ENCODE assay signal across 1 cellular context in the genomic region with DNA sequence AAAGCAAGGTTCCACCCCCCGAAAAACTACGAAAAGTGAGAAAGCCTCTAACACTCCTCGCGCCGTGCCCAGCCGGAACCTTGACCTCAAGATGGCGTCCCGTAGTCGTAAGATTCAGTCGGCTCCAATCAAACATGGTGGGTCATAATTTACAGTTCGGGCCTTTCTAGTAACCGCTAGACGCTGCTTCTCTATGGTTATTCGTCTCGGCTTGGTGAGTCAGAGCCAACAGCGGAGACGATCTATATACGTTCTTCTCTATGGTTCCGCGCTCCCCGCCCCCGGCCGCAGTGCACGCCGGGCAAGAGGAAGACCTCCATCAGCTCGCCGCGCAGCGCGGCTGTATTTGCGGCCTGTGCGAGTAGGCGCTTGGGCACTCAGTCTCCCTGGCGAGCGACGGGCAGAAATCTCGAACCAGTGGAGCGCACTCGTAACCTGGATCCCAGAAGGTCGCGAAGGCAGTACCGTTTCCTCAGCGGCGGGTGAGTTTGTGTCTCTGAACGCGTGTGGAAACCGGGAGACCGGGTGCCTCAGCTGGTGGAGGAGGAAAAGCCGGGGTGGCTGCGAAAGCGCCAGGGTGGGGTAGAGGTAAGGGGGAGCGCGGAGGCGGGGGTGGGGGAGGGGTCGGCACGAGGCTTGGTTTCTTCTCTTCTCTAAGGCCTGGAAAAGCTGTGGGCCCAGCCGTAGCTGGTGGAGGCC.
TF ChIP-seq lines count a peak whose summit lies in the region.

A gene (plus strand): TSS at position 311 of the 699 bp plus-strand sequence. CDS start 13,108 bp downstream, outside the sequence.

TF ChIP-seq in HepG2, 621 proteins besides CTCF, POLR2A, EP300 and RAD21 (continued from another document and continues in another):
- TF ChIP-seq, protein P1, sequence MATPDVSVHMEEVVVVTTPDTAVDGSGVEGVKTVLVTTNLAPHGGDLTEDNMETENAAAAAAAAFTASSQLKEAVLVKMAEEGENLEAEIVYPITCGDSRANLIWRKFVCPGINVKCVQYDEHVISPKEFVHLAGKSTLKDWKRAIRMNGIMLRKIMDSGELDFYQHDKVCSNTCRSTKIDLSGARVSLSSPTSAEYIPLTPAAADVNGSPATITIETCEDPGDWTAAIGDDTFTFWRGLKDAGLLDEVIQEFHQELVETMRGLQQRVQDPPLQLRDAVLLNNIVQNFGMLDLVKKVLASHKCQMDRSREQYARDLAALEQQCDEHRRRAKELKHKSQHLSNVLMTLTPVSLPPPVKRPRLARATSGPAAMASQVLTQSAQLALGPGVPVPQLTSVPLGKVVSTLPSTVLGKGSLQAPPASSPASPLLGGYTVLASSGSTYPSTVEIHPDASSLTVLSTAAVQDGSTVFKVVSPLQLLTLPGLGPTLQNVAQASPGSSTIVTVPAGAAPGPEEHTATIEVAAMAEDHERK (CRISPR knock-in tag; IDR thresholded peaks at IDR 0.05; ENCODE audit: low read depth): no peak; the same call in none of the 2 replicates
- TF ChIP-seq KLF9 (CRISPR knock-in tag; IDR thresholded peaks at IDR 0.05; ENCODE audit: low read depth): 0 out of 2 replicates have a peak, but pooled peaks have one; percentile 86
- no peak for TF ChIP-seq RCOR2 (CRISPR knock-in tag; IDR thresholded peaks at IDR 0.05)
- TF ChIP-seq, protein P2, sequence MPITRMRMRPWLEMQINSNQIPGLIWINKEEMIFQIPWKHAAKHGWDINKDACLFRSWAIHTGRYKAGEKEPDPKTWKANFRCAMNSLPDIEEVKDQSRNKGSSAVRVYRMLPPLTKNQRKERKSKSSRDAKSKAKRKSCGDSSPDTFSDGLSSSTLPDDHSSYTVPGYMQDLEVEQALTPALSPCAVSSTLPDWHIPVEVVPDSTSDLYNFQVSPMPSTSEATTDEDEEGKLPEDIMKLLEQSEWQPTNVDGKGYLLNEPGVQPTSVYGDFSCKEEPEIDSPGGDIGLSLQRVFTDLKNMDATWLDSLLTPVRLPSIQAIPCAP (CRISPR knock-in tag; IDR thresholded peaks at IDR 0.05; ENCODE audit: low read depth): no peak
- TF ChIP-seq, protein P3, sequence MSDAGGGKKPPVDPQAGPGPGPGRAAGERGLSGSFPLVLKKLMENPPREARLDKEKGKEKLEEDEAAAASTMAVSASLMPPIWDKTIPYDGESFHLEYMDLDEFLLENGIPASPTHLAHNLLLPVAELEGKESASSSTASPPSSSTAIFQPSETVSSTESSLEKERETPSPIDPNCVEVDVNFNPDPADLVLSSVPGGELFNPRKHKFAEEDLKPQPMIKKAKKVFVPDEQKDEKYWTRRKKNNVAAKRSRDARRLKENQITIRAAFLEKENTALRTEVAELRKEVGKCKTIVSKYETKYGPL (CRISPR knock-in tag; IDR thresholded peaks at IDR 0.05): no peak
- peak; percentile 80; the same call in 1 of the 2 replicates for TF ChIP-seq ZNF33B (CRISPR knock-in tag; IDR thresholded peaks at IDR 0.05)
- peak; percentile 54; the same call in 1 of the 2 replicates for TF ChIP-seq ZNF616 (CRISPR knock-in tag; IDR thresholded peaks at IDR 0.05; ENCODE audit: low read depth)
- TF ChIP-seq, protein P4, sequence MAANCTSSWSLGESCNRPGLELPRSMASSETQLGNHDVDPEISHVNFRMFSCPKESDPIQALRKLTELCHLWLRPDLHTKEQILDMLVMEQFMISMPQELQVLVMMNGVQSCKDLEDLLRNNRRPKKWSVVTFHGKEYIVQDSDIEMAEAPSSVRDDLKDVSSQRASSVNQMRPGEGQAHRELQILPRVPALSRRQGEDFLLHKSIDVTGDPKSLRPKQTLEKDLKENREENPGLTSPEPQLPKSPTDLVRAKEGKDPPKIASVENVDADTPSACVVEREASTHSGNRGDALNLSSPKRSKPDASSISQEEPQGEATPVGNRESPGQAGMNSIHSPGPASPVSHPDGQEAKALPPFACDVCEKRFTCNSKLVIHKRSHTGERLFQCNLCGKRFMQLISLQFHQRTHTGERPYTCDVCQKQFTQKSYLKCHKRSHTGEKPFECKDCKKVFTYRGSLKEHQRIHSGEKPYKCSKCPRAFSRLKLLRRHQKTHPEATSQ (CRISPR knock-in tag; IDR thresholded peaks at IDR 0.05; ENCODE audit: borderline replicate concordance): no peak
- TF ChIP-seq, protein P5, sequence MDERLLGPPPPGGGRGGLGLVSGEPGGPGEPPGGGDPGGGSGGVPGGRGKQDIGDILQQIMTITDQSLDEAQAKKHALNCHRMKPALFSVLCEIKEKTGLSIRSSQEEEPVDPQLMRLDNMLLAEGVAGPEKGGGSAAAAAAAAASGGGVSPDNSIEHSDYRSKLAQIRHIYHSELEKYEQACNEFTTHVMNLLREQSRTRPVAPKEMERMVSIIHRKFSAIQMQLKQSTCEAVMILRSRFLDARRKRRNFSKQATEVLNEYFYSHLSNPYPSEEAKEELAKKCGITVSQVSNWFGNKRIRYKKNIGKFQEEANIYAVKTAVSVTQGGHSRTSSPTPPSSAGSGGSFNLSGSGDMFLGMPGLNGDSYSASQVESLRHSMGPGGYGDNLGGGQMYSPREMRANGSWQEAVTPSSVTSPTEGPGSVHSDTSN (CRISPR knock-in tag; IDR thresholded peaks at IDR 0.05): no peak
- TF ChIP-seq FOXM1 (CRISPR knock-in tag; IDR thresholded peaks at IDR 0.05): no peak
- TF ChIP-seq, protein P6, sequence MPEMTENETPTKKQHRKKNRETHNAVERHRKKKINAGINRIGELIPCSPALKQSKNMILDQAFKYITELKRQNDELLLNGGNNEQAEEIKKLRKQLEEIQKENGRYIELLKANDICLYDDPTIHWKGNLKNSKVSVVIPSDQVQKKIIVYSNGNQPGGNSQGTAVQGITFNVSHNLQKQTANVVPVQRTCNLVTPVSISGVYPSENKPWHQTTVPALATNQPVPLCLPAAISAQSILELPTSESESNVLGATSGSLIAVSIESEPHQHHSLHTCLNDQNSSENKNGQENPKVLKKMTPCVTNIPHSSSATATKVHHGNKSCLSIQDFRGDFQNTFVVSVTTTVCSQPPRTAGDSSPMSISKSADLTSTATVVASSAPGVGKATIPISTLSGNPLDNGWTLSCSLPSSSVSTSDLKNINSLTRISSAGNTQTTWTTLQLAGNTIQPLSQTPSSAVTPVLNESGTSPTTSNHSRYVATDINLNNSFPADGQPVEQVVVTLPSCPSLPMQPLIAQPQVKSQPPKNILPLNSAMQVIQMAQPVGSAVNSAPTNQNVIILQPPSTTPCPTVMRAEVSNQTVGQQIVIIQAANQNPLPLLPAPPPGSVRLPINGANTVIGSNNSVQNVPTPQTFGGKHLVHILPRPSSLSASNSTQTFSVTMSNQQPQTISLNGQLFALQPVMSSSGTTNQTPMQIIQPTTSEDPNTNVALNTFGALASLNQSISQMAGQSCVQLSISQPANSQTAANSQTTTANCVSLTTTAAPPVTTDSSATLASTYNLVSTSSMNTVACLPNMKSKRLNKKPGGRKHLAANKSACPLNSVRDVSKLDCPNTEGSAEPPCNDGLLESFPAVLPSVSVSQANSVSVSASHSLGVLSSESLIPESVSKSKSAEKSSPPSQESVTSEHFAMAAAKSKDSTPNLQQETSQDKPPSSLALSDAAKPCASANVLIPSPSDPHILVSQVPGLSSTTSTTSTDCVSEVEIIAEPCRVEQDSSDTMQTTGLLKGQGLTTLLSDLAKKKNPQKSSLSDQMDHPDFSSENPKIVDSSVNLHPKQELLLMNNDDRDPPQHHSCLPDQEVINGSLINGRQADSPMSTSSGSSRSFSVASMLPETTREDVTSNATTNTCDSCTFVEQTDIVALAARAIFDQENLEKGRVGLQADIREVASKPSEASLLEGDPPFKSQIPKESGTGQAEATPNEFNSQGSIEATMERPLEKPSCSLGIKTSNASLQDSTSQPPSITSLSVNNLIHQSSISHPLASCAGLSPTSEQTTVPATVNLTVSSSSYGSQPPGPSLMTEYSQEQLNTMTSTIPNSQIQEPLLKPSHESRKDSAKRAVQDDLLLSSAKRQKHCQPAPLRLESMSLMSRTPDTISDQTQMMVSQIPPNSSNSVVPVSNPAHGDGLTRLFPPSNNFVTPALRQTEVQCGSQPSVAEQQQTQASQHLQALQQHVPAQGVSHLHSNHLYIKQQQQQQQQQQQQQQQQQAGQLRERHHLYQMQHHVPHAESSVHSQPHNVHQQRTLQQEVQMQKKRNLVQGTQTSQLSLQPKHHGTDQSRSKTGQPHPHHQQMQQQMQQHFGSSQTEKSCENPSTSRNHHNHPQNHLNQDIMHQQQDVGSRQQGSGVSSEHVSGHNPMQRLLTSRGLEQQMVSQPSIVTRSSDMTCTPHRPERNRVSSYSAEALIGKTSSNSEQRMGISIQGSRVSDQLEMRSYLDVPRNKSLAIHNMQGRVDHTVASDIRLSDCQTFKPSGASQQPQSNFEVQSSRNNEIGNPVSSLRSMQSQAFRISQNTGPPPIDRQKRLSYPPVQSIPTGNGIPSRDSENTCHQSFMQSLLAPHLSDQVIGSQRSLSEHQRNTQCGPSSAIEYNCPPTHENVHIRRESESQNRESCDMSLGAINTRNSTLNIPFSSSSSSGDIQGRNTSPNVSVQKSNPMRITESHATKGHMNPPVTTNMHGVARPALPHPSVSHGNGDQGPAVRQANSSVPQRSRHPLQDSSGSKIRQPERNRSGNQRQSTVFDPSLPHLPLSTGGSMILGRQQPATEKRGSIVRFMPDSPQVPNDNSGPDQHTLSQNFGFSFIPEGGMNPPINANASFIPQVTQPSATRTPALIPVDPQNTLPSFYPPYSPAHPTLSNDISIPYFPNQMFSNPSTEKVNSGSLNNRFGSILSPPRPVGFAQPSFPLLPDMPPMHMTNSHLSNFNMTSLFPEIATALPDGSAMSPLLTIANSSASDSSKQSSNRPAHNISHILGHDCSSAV (CRISPR knock-in tag; IDR thresholded peaks at IDR 0.05; ENCODE audit: borderline replicate concordance): peak; percentile 26; the same call in 1 of the 2 replicates
- peak; percentile 67; the same call in 1 of the 2 replicates for TF ChIP-seq HMG20B (CRISPR knock-in tag; conservative IDR thresholded peaks at IDR 0.05)
- TF ChIP-seq ZNF260 (CRISPR knock-in tag; IDR thresholded peaks at IDR 0.05; ENCODE audit: borderline replicate concordance, low read depth): no peak
- no peak for TF ChIP-seq NCOA5 (CRISPR knock-in tag; IDR thresholded peaks at IDR 0.05)
- TF ChIP-seq XRCC5 (optimal IDR thresholded peaks at IDR 0.05; ENCODE audit: low read length): peak; percentile 96
- TF ChIP-seq RBM22 (optimal IDR thresholded peaks at IDR 0.05; ENCODE audit: low read length): no peak
- TF ChIP-seq, protein P7, sequence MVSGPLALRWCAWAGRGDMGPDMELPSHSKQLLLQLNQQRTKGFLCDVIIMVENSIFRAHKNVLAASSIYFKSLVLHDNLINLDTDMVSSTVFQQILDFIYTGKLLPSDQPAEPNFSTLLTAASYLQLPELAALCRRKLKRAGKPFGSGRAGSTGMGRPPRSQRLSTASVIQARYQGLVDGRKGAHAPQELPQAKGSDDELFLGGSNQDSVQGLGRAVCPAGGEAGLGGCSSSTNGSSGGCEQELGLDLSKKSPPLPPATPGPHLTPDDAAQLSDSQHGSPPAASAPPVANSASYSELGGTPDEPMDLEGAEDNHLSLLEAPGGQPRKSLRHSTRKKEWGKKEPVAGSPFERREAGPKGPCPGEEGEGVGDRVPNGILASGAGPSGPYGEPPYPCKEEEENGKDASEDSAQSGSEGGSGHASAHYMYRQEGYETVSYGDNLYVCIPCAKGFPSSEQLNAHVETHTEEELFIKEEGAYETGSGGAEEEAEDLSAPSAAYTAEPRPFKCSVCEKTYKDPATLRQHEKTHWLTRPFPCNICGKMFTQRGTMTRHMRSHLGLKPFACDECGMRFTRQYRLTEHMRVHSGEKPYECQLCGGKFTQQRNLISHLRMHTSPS (CRISPR knock-in tag; IDR thresholded peaks at IDR 0.05; ENCODE audit: low read depth): no peak
- no peak for TF ChIP-seq RBAK (CRISPR knock-in tag; IDR thresholded peaks at IDR 0.05)
- TF ChIP-seq U2AF2 (IDR thresholded peaks at IDR 0.05; ENCODE audit: low read depth, low read length): no peak
- TF ChIP-seq ZSCAN25 (CRISPR knock-in tag; IDR thresholded peaks at IDR 0.05): no peak
- TF ChIP-seq, protein P8, sequence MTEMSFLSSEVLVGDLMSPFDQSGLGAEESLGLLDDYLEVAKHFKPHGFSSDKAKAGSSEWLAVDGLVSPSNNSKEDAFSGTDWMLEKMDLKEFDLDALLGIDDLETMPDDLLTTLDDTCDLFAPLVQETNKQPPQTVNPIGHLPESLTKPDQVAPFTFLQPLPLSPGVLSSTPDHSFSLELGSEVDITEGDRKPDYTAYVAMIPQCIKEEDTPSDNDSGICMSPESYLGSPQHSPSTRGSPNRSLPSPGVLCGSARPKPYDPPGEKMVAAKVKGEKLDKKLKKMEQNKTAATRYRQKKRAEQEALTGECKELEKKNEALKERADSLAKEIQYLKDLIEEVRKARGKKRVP (CRISPR knock-in tag; IDR thresholded peaks at IDR 0.05): 0 out of 4 replicates have a peak, but pooled peaks of 1 of the 2 experiments have one; percentile 11
- TF ChIP-seq REL (CRISPR knock-in tag; conservative IDR thresholded peaks at IDR 0.05): no peak
- no peak for TF ChIP-seq CENPX (CRISPR knock-in tag; IDR thresholded peaks at IDR 0.05)
- TF ChIP-seq BRCA1 (CRISPR knock-in tag; IDR thresholded peaks at IDR 0.05): no peak
- TF ChIP-seq, protein P9, sequence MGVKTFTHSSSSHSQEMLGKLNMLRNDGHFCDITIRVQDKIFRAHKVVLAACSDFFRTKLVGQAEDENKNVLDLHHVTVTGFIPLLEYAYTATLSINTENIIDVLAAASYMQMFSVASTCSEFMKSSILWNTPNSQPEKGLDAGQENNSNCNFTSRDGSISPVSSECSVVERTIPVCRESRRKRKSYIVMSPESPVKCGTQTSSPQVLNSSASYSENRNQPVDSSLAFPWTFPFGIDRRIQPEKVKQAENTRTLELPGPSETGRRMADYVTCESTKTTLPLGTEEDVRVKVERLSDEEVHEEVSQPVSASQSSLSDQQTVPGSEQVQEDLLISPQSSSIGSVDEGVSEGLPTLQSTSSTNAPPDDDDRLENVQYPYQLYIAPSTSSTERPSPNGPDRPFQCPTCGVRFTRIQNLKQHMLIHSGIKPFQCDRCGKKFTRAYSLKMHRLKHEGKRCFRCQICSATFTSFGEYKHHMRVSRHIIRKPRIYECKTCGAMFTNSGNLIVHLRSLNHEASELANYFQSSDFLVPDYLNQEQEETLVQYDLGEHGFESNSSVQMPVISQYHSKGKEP (CRISPR knock-in tag; IDR thresholded peaks at IDR 0.05): peak; percentile 68
- no peak for TF ChIP-seq ZFP82 (CRISPR knock-in tag; IDR thresholded peaks at IDR 0.05; ENCODE audit: borderline replicate concordance)
- TF ChIP-seq, protein P10, sequence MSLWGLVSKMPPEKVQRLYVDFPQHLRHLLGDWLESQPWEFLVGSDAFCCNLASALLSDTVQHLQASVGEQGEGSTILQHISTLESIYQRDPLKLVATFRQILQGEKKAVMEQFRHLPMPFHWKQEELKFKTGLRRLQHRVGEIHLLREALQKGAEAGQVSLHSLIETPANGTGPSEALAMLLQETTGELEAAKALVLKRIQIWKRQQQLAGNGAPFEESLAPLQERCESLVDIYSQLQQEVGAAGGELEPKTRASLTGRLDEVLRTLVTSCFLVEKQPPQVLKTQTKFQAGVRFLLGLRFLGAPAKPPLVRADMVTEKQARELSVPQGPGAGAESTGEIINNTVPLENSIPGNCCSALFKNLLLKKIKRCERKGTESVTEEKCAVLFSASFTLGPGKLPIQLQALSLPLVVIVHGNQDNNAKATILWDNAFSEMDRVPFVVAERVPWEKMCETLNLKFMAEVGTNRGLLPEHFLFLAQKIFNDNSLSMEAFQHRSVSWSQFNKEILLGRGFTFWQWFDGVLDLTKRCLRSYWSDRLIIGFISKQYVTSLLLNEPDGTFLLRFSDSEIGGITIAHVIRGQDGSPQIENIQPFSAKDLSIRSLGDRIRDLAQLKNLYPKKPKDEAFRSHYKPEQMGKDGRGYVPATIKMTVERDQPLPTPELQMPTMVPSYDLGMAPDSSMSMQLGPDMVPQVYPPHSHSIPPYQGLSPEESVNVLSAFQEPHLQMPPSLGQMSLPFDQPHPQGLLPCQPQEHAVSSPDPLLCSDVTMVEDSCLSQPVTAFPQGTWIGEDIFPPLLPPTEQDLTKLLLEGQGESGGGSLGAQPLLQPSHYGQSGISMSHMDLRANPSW (CRISPR knock-in tag; IDR thresholded peaks at IDR 0.05; ENCODE audit: borderline replicate concordance): peak; percentile 83; the same call in 1 of the 2 replicates
- TF ChIP-seq DR1 (CRISPR knock-in tag; IDR thresholded peaks at IDR 0.05): peak; percentile 78
- no peak for TF ChIP-seq FIP1L1 (IDR thresholded peaks at IDR 0.05; ENCODE audit: borderline replicate concordance, insufficient read depth, low read depth, low read length)
- TF ChIP-seq DNMT1 (CRISPR knock-in tag; IDR thresholded peaks at IDR 0.05): no peak
- TF ChIP-seq NPAS2 (CRISPR knock-in tag; IDR thresholded peaks at IDR 0.05; ENCODE audit: borderline replicate concordance): no peak
- TF ChIP-seq TBP (CRISPR knock-in tag; IDR thresholded peaks at IDR 0.05): no peak
